21 cellular contexts compared by ENCODE assay signal in genomic region chr10:77675347-77675746, GRCh38. TPM values are rescaled to one million over a fixed set of nuclear protein-coding genes. Genes with fewer than 3 reads are reported as not detected.
"Had no signal": no experiment of that assay in that cellular context is flagged by ENCODE, and none has a peak within 500 bp of the region (broad histone marks: within the 10 kb centered on the region; RNA-seq: fewer than 3 reads in every experiment).

No MANE protein-coding gene starts in this region.

- H3K27ac ChIP-seq: foreskin keratinocyte had no signal

- H3K4me3 Mint-ChIP-seq: activated B cell treated with CpG ODN at 0.5 μM for 24 hours; activated CD4-positive, alpha-beta memory T cell treated with anti-CD3 and anti-CD28 coated beads for 36 hours; activated CD8-positive, alpha-beta memory T cell treated with anti-CD3 and anti-CD28 coated beads, Interleukin-2, amount 10 ng/mL, durations not matched to agents 7 days and 5 days; activated T-helper 17 cell treated with anti-CD3 and anti-CD28 coated beads, Interleukin-2, amount 50 U/mL, for 72 hours; brain; effector memory CD8-positive, alpha-beta T cell; mesothelial cell of epicardium; nephron; T-helper 2 cell treated with Interferon-gamma antibody and Interleukin-4, amounts not matched to agents 5 μg/mL and 100 μg/mL, for 36 hours had no signal

- ATAC-seq: activated CD8-positive, alpha-beta memory T cell treated with anti-CD3 and anti-CD28 coated beads, Interleukin-2, amount 10 ng/mL, durations not matched to agents 7 days and 5 days; activated T-helper 17 cell treated with anti-CD3 and anti-CD28 coated beads, Interleukin-2, amount 50 U/mL, for 72 hours; effector memory CD8-positive, alpha-beta T cell; foreskin keratinocyte had no signal

- H3K4me1 Mint-ChIP-seq: activated B cell treated with CpG ODN at 0.5 μM for 24 hours; activated T-helper 17 cell treated with anti-CD3 and anti-CD28 coated beads, Interleukin-2, amount 50 U/mL, for 72 hours; brain; mesothelial cell of epicardium; nephron had no signal

- H3K27ac Mint-ChIP-seq: activated B cell treated with CpG ODN at 0.5 μM for 24 hours; activated CD4-positive, alpha-beta memory T cell treated with anti-CD3 and anti-CD28 coated beads for 36 hours; activated CD8-positive, alpha-beta memory T cell treated with anti-CD3 and anti-CD28 coated beads, Interleukin-2, amount 10 ng/mL, durations not matched to agents 7 days and 5 days; activated T-helper 17 cell treated with anti-CD3 and anti-CD28 coated beads, Interleukin-2, amount 50 U/mL, for 72 hours; brain; effector memory CD8-positive, alpha-beta T cell; mesothelial cell of epicardium; nephron; T-helper 2 cell treated with Interferon-gamma antibody and Interleukin-4, amounts not matched to agents 5 μg/mL and 100 μg/mL, for 36 hours had no signal

- DNase-seq: activated B cell treated with CpG ODN at 0.5 μM for 24 hours; activated CD4-positive, alpha-beta memory T cell treated with anti-CD3 and anti-CD28 coated beads for 36 hours; activated CD4-positive, alpha-beta T cell treated with anti-CD3 and anti-CD28 coated beads for 4 hours; activated CD8-positive, alpha-beta memory T cell treated with anti-CD3 and anti-CD28 coated beads, Interleukin-2, amount 10 ng/mL, durations not matched to agents 7 days and 5 days; activated naive CD4-positive, alpha-beta T cell treated with Interleukin-2 at 50 U/mL for 16 hours; anterior cingulate cortex; caudate nucleus; effector memory CD8-positive, alpha-beta T cell; foreskin keratinocyte; hypothalamus; islet precursor cell; nucleus accumbens; posterior cingulate gyrus; retina; stimulated activated naive CD4-positive, alpha-beta T cell had no signal

- H3K36me3 Mint-ChIP-seq: activated CD4-positive, alpha-beta memory T cell treated with anti-CD3 and anti-CD28 coated beads for 36 hours; activated CD8-positive, alpha-beta memory T cell treated with anti-CD3 and anti-CD28 coated beads, Interleukin-2, amount 10 ng/mL, durations not matched to agents 7 days and 5 days; brain; mesothelial cell of epicardium had no signal

- H3K4me1 ChIP-seq: foreskin keratinocyte had no signal

- H3K9me3 Mint-ChIP-seq: activated B cell treated with CpG ODN at 0.5 μM for 24 hours; activated CD4-positive, alpha-beta memory T cell treated with anti-CD3 and anti-CD28 coated beads for 36 hours; activated T-helper 17 cell treated with anti-CD3 and anti-CD28 coated beads, Interleukin-2, amount 50 U/mL, for 72 hours; brain; effector memory CD8-positive, alpha-beta T cell; nephron; T-helper 2 cell treated with Interferon-gamma antibody and Interleukin-4, amounts not matched to agents 5 μg/mL and 100 μg/mL, for 36 hours had no signal

- H3K27me3 Mint-ChIP-seq: activated B cell treated with CpG ODN at 0.5 μM for 24 hours had no signal

RNA-seq across cellular contexts. Expression of gene KCNMA1, which starts 37.7 kb away (rescaled TPM):
- total RNA-seq: activated CD4-positive, alpha-beta memory T cell treated with anti-CD3 and anti-CD28 coated beads for 36 hours; lung microvascular endothelial cell had no signal
